8 cellular contexts compared by ENCODE assay signal in the genomic region with DNA sequence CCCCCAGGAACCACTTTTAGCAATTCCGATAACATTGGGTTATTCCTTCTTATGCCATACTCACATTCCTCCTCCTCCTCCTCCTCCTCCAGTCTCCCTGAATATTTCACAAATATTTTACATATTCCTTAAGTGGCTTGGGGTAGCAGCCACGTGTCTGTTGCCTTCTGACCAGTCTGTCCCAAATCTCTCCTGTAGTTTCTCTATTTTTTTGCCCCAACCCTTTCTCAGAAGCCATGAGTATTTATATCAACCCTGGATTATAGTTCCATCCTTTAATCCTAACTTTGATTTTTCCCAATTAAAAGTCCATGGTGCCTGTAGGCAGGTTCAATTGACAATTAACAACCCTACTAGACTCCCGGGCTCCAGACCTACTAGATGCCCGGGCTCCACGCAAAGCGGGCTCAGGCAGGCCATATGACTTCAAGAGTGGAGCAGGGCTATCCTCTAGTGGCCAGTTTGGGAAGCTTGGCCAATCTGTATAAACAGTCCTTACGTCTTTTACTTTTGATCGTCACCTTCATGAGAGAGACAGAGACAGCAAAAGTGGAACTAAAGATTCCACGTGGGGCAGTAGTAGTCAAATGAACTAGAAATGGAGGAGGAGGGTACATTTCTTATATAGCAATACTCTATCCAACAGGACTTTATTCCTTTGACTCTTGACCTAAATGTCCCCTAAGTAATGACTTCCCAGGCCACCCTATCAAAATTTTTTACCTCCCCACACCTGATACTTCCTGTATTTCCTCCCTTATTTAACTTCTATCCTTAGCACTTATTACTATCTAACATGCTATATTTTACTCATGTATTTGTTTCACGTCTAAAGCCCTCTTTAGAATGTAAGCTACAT.
A peak's percentile ranks its signal among the peaks of the same experiment; 100 is the strongest.
DNase-seq lines count a peak whose midpoint lies in the region; ATAC-seq and TF ChIP-seq lines count a peak whose summit lies in the region.

No MANE protein-coding gene starts in this region.

- H3K4me1 ChIP-seq in KMS-11 (ENCODE audit: low read depth, poor library complexity, severe bottlenecking), result no peaks in the 10 kb centered on the region
- peaks cover 0 to 8% of the 10 kb centered on the region in 2 donors for H3K4me1 ChIP-seq in duodenal mucosa (ENCODE audit: control insufficient read depth in 1 of 2, insufficient read depth in 2 of 2, low read length in 2 of 2)
- peaks cover 0 to 4% of the 10 kb centered on the region in 2 donors for H3K4me1 ChIP-seq in lung (ENCODE audit: control insufficient read depth in 2 of 2, insufficient read depth in 2 of 2, low read length in 2 of 2)
- H3K4me1 ChIP-seq in suprapubic skin, result no peaks in the 10 kb centered on the region

- 32 to 33% methylated on average over 10 of the region's 10 CpGs for WGBS in lung, 2 donors
- WGBS in suprapubic skin, result 23% methylated on average over 10 of the region's 10 CpGs

- H2AFZ ChIP-seq in KMS-11 (ENCODE audit: low read depth), result no peak overlapping the region

- no peaks in the 10 kb centered on the region for H4K20me1 ChIP-seq in KMS-11 (ENCODE audit: insufficient read depth)

- H3K4me2 ChIP-seq in KMS-11, result no peak overlapping the region

- H3K27me3 ChIP-seq in KMS-11 (ENCODE audit: insufficient read depth, low read depth), result no peaks in the 10 kb centered on the region
- H3K27me3 ChIP-seq in duodenal mucosa (ENCODE audit: control insufficient read depth in 1 of 2, insufficient read depth in 2 of 2, low read length in 2 of 2), result no peaks in the 10 kb centered on the region
- H3K27me3 ChIP-seq in lung (ENCODE audit: control insufficient read depth, insufficient read depth), result no peaks in the 10 kb centered on the region
- no peaks in the 10 kb centered on the region for H3K27me3 ChIP-seq in suprapubic skin

- H3K36me3 ChIP-seq in KMS-11 (ENCODE audit: insufficient read depth) (no peaks in the 10 kb centered on the region), duodenal mucosa (ENCODE audit: control insufficient read depth in 1 of 2, insufficient read depth in 2 of 2, low read length in 2 of 2) (peaks cover 3 to 17% of the 10 kb centered on the region in 2 donors), lung (ENCODE audit: control insufficient read depth in 2 of 2, insufficient read depth in 2 of 2, low read length in 2 of 2) (no peaks in the 10 kb centered on the region), suprapubic skin (no peaks in the 10 kb centered on the region)

- no peak overlapping the region for H3K27ac ChIP-seq in KMS-11
- no peak overlapping the region for H3K27ac ChIP-seq in duodenal mucosa (ENCODE audit: low read depth, low read length)
- H3K27ac ChIP-seq in lung (ENCODE audit: low read depth in 1 of 2, low read length in 1 of 2), result no peak overlapping the region
- no peak overlapping the region for H3K27ac ChIP-seq in suprapubic skin

- TF ChIP-seq CTCF in AG10803 (conservative IDR thresholded peaks at IDR 0.05; ENCODE audit: low read length), result peak; percentile 96
- TF ChIP-seq CTCF in GM12874 (IDR thresholded peaks at IDR 0.05; ENCODE audit: insufficient read depth, low read depth, low read length), result peak; percentile 78
- peak; percentile 76 for TF ChIP-seq CTCF in KMS-11 (conservative IDR thresholded peaks at IDR 0.05; ENCODE audit: low read depth, low read length)
- TF ChIP-seq CTCF in lung (IDR thresholded peaks at IDR 0.05; ENCODE audit: control extremely low read depth, extremely low read depth), result peak; percentile 60
- peak; percentile 70 to 74 for TF ChIP-seq CTCF in suprapubic skin (IDR thresholded peaks at IDR 0.05)

- H3K9ac ChIP-seq in KMS-11, result no peak overlapping the region
- H3K9ac ChIP-seq in duodenal mucosa (ENCODE audit: low read depth in 1 of 2, low read length in 2 of 2), result no peak overlapping the region

- TF ChIP-seq POLR2A in suprapubic skin (IDR thresholded peaks at IDR 0.05), result no peak

- H3K9me3 ChIP-seq in duodenal mucosa (ENCODE audit: control insufficient read depth in 1 of 2, low read length in 2 of 2) (no peaks in the 10 kb centered on the region), lung (ENCODE audit: control insufficient read depth in 2 of 2, insufficient read depth in 1 of 2, low read length in 1 of 2) (peaks cover 0 to 1% of the 10 kb centered on the region in 2 donors), suprapubic skin (no peaks in the 10 kb centered on the region)

- peak; percentile 50 for DNase-seq in AG10803 (ENCODE audit: low read depth)
- DNase-seq in SHP77 (lab: John Stamatoyannopoulos, UW), result peak; percentile 40 to 71
- DNase-seq in lung (ENCODE audit: low spot score), result peak; percentile 38
- no peak for DNase-seq in suprapubic skin (ENCODE audit: low spot score in 2 of 2)
- DNase-seq in NCI-H226, result no peak

- H3K4me3 ChIP-seq in AG10803 (ENCODE audit: low read length) (no peak overlapping the region; the same call in 1 of the 2 replicates), KMS-11 (IDR thresholded peaks at IDR 0.05; ENCODE audit: insufficient read depth, low read depth, low read length) (no peak overlapping the region), duodenal mucosa (ENCODE audit: low read depth in 1 of 2, low read length in 2 of 2) (peak overlapping the region; percentile 13 to 35), lung (no peak overlapping the region), suprapubic skin (no peak overlapping the region)

- ATAC-seq in lung (ENCODE audit: insufficient read depth, low FRiP score), result peak; percentile 44

- H3K79me2 ChIP-seq in KMS-11 (ENCODE audit: insufficient read depth, low read depth), result no peaks in the 10 kb centered on the region

- TF ChIP-seq EP300 in suprapubic skin (IDR thresholded peaks at IDR 0.05), result no peak

Comparison
In these comparisons a context has a peak if more than half of its experiments do, and no peak if none do; other contexts are left out.
1. DNase-seq: peak in AG10803 (single experiment), SHP77 (2 of 2) and lung (single experiment); none in suprapubic skin (0 of 2) and NCI-H226 (single experiment).
2. H3K4me3 ChIP-seq: peak in duodenal mucosa (2 of 2); none in AG10803 (single experiment), KMS-11 (single experiment), lung (single experiment) and suprapubic skin (single experiment).
3. Peak in every context shown above with its lines, with median percentiles within 50 percentile points of each other: CTCF ChIP-seq.